10 cellular contexts compared by ENCODE assay signal in the genomic region with DNA sequence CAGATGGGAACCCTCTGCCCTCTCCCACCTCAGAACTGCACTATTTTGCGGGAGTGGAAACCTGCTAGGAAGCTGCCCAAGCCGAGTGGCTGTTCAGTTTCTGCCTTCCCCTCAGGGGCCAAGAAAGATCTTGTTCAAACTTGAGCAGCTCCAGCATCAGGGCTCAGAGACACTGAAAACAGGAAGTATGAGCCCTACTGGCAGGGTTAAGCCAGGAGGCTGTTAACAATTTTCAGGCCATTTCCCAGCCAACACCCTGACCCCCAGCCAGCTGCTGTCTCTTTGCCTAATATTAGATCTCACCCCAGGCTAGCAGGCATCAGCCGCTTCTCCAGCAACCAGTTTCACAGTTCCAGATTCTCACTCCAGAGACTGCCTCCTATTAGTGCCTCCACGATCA. TPM values are rescaled to one million over a fixed set of nuclear protein-coding genes. Genes with fewer than 3 reads are reported as not detected.
DNase-seq lines count a peak whose midpoint lies in the region; ATAC-seq, FAIRE-seq and TF ChIP-seq lines count a peak whose summit lies in the region.
"Had no signal": no experiment of that assay in that cellular context is flagged by ENCODE, and none has a peak within 500 bp of the region (broad histone marks: within the 10 kb centered on the region; RNA-seq: fewer than 3 reads in every experiment).

No MANE protein-coding gene starts in this region.

- H3K4me1 ChIP-seq in esophagus (ENCODE audit: control insufficient read depth in 2 of 2, insufficient read depth in 2 of 2, low read length in 1 of 2), result peaks cover 0 to 9% of the 10 kb centered on the region in 2 donors
- H3K4me1 ChIP-seq in pancreas, result no peaks in the 10 kb centered on the region

- DNase-seq in NCI-H69 (lab: John Stamatoyannopoulos, UW), result peak; percentile 51
- no peak for DNase-seq in pancreas
- DNase-seq in NCI-H1105 treated with DMSO at 0.1 percent for 48 hours (lab: John Stamatoyannopoulos, UW), result no peak
- no peak for DNase-seq in NCI-H1930 (lab: John Stamatoyannopoulos, UW)
- DNase-seq: stimulated activated CD8-positive, alpha-beta memory T cell treated with anti-CD3 and anti-CD28 coated beads, Interleukin-4, amount 100 ng/mL, for 48 hours had no signal

- H3K27ac ChIP-seq in esophagus (ENCODE audit: low read depth in 2 of 2, low read length in 1 of 2), result peak overlapping the region; percentile 86 to 87
- H3K27ac ChIP-seq in pancreas, result peak overlapping the region in 1 of 4 donors; percentile 12

- no peaks in the 10 kb centered on the region for H3K27me3 ChIP-seq in esophagus (ENCODE audit: control insufficient read depth in 1 of 2, insufficient read depth in 2 of 2, low read length in 2 of 2)
- H3K27me3 ChIP-seq in pancreas, result no peaks in the 10 kb centered on the region

- intact Hi-C loops in pancreas (cut with DNase I), result no loop called here

- TF ChIP-seq CTCF in GM12872 (IDR thresholded peaks at IDR 0.05; ENCODE audit: insufficient read depth, low read depth, low read length), result 0 out of 3 replicates have a peak, but pooled peaks have one; percentile 5
- TF ChIP-seq CTCF in pancreas (IDR thresholded peaks at IDR 0.05), result no peak

- FAIRE-seq in pancreas (lab: Jason Lieb, UNC), result no peak
- FAIRE-seq: colon had no signal

- 16 to 30% methylated on average over 4 of the region's 4 CpGs for WGBS in esophagus, 2 donors
- 72 to 83% methylated on average over 4 of the region's 4 CpGs for WGBS in pancreas, 2 donors

- H3K9me3 ChIP-seq in esophagus (ENCODE audit: control insufficient read depth in 2 of 2, insufficient read depth in 1 of 2, low read depth in 1 of 2, low read length in 1 of 2), result no peaks in the 10 kb centered on the region
- H3K9me3 ChIP-seq in pancreas, result no peaks in the 10 kb centered on the region

- H3K4me3 ChIP-seq in esophagus (ENCODE audit: low read depth in 1 of 2, low read length in 2 of 2), result no peak overlapping the region
- H3K4me3 ChIP-seq in pancreas, result no peak overlapping the region

- ATAC-seq in pancreas (peak in 3 of 4 donors; percentile 37 to 73 (median 63)), GM19452 (IDR thresholded peaks at IDR 0.05; ENCODE audit: unreplicated experiment) (no peak), HG03097 (IDR thresholded peaks at IDR 0.05; ENCODE audit: low FRiP score, unreplicated experiment) (no peak)

- H3K36me3 ChIP-seq in esophagus (ENCODE audit: control insufficient read depth in 2 of 2, insufficient read depth in 2 of 2, low read length in 1 of 2), result peaks cover 0 to 10% of the 10 kb centered on the region in 2 donors
- no peaks in the 10 kb centered on the region for H3K36me3 ChIP-seq in pancreas

RNA-seq across cellular contexts. Expression of gene PLAU, which starts 9.2 kb away (rescaled TPM):
- polyA plus RNA-seq in esophagus (10 to 100 TPM in 1 of 2 donors, 1 to 10 TPM in 1; 7.0 to 13.7 TPM), pancreas (1 to 10 TPM; 3.0 to 6.4 TPM)
- total RNA-seq in pancreas, result 10 to 100 TPM in 2 of 6 donors, 1 to 10 TPM in 4; 1.5 to 16.3 (median 3.6) TPM

RNA-seq across cellular contexts. Expression of gene CAMK2G, which starts 45.7 kb away (rescaled TPM):
- polyA plus RNA-seq in esophagus (10 to 100 TPM; 16.1 to 25.3 TPM), pancreas (10 to 100 TPM in 1 of 2 donors, 1 to 10 TPM in 1; 9.0 to 18.4 TPM)
- total RNA-seq in pancreas, result 10 to 100 TPM in 1 of 6 donors, 1 to 10 TPM in 5; 5.3 to 10.5 (median 7.6) TPM

Comparison
In these comparisons a context has a peak if more than half of its experiments do, and no peak if none do; other contexts are left out.
1. ATAC-seq: peak in pancreas (3 of 4); none in GM19452 (single experiment) and HG03097 (single experiment).